In genomic region chr19:47405854-47406417, GRCh38 we compare ENCODE assay signal across 20 cellular contexts. TPM values are rescaled to one million over a fixed set of nuclear protein-coding genes. Genes with fewer than 3 reads are reported as not detected.
DNase-seq lines count a peak whose midpoint lies in the region; ATAC-seq, FAIRE-seq and TF ChIP-seq lines count a peak whose summit lies in the region.
"Had no signal": no experiment of that assay in that cellular context is flagged by ENCODE, and none has a peak within 500 bp of the region (broad histone marks: within the 10 kb centered on the region; RNA-seq: fewer than 3 reads in every experiment).

No MANE protein-coding gene starts in this region.

- H3K27me3 ChIP-seq in bronchial epithelial cell (ENCODE audit: control insufficient read depth, insufficient read depth, low read length), result peaks cover 4% of the 10 kb centered on the region
- H3K27me3 ChIP-seq in osteoblast (ENCODE audit: insufficient read depth, low read length), result peaks cover 6% of the 10 kb centered on the region

- H3K27ac ChIP-seq in HEK293 (ENCODE audit: extremely low read depth, low read depth, low read length) (no peak overlapping the region), osteoblast (ENCODE audit: low read depth, low read length) (no peak overlapping the region)
- H3K27ac ChIP-seq: C4-2B, HL-60, KMS-11 had no signal

- no peaks in the 10 kb centered on the region for H4K20me1 ChIP-seq in osteoblast (ENCODE audit: insufficient read depth, low read length)

- DNase-seq in GM13977 (ENCODE audit: low spot score) (peak; percentile 14), bronchial epithelial cell (ENCODE audit: low read depth) (no peak), osteoblast (ENCODE audit: insufficient read length, low spot score, missing footprints) (peak; percentile 63), NCI-H2196 treated with DMSO at 0.1 percent for 48 hours (lab: John Stamatoyannopoulos, UW; ENCODE audit: unreplicated experiment) (no peak)
- no peak for DNase-seq in stimulated activated CD4-positive, alpha-beta T cell treated with anti-CD3 and anti-CD28 coated beads, Interleukin-12 subunit alpha, Interleukin-12 subunit beta, amount 100 ng/mL, for 4 hours
- DNase-seq in stimulated activated naive CD4-positive, alpha-beta T cell (lab: John Stamatoyannopoulos, UW), result no peak
- DNase-seq: BE2C; CD4-positive, alpha-beta memory T cell; DND-41; GDM1; H9; HFFc6 had no signal

- no peak overlapping the region for H3K4me2 ChIP-seq in osteoblast (ENCODE audit: insufficient read depth, low read length)
- H3K4me2 ChIP-seq: KMS-11 had no signal

- TF ChIP-seq CTCF in GM13977 (IDR thresholded peaks at IDR 0.05; ENCODE audit: extremely low read depth, insufficient read depth, missing control alignments), result no peak
- TF ChIP-seq CTCF in HEK293 (tag by site-specific recombination; IDR thresholded peaks at IDR 0.05), result no peak
- no peak for TF ChIP-seq CTCF in bronchial epithelial cell (IDR thresholded peaks at IDR 0.05; ENCODE audit: insufficient read depth, low read length, severe bottlenecking)
- no peak for TF ChIP-seq CTCF in osteoblast (IDR thresholded peaks at IDR 0.05; ENCODE audit: extremely low read depth, low read depth, low read length)

- no peak overlapping the region for H2AFZ ChIP-seq in osteoblast (ENCODE audit: low read length)

- H3K4me1 ChIP-seq in HEK293 (ENCODE audit: control insufficient read depth, insufficient read depth, low read length), result no peaks in the 10 kb centered on the region
- no peaks in the 10 kb centered on the region for H3K4me1 ChIP-seq in osteoblast (ENCODE audit: insufficient read depth, low read length)
- H3K4me1 ChIP-seq: BE2C had no signal

- H3K79me2 ChIP-seq in osteoblast (ENCODE audit: insufficient read depth, low read length), result no peaks in the 10 kb centered on the region

- POLR2A ChIA-PET in HEK293 (lab: Yijun Ruan, JAX), result interaction anchor here (0.6 kb wide), 1 partner anchor 105 kb away, joined by 3 read pairs; no protein-coding TSS in a partner anchor

- no peak for ATAC-seq in HG03108 (IDR thresholded peaks at IDR 0.05; ENCODE audit: unreplicated experiment)

- H3K9me3 ChIP-seq in HEK293 (ENCODE audit: control insufficient read depth, insufficient read depth, low read depth, low read length) (no peaks in the 10 kb centered on the region), osteoblast (ENCODE audit: low read depth, low read length) (no peaks in the 10 kb centered on the region)
- H3K9me3 ChIP-seq: BE2C had no signal

- peak; percentile 64 for FAIRE-seq in bronchial epithelial cell (lab: Jason Lieb, UNC)
- FAIRE-seq: A204.1, GM12892, GM19239 had no signal

- H3K4me3 ChIP-seq in HEK293 (ENCODE audit: low read depth, low read length) (no peak overlapping the region), bronchial epithelial cell (ENCODE audit: low read depth, low read length) (no peak overlapping the region), osteoblast (ENCODE audit: insufficient read depth, low read length) (no peak overlapping the region)

- CTCF ChIA-PET in HEK293 (lab: Yijun Ruan, JAX), result interaction anchor here (1.8 kb wide), 1 partner anchor 15 kb away, joined by 8 read pairs; no protein-coding TSS in a partner anchor

- peaks cover 0 to 8% of the 10 kb centered on the region in 2 experiments; a peak in 2 of 3 replicates for H3K36me3 ChIP-seq in HEK293 (ENCODE audit: control insufficient read depth in 2 of 2, insufficient read depth in 1 of 2, low read length in 2 of 2)
- H3K36me3 ChIP-seq in bronchial epithelial cell (ENCODE audit: control insufficient read depth, insufficient read depth, low read length), result no peaks in the 10 kb centered on the region
- no peaks in the 10 kb centered on the region for H3K36me3 ChIP-seq in osteoblast (ENCODE audit: insufficient read depth, low read length)
- H3K36me3 ChIP-seq: BE2C had no signal

- in situ Hi-C loops in GM13977 (cut with MboI; ENCODE audit: low pct_unique_long_range_greater_than_20kb, low sequenced_read_pairs, unreplicated experiment), result no loop called here

TF ChIP-seq in HEK293, 187 proteins besides CTCF, POLR2A, EP300 and RAD21 (continues in another document):
- TF ChIP-seq EGR2 (tag by site-specific recombination; IDR thresholded peaks at IDR 0.05; ENCODE audit: low read depth), result peak; percentile 100
- peak; percentile 13; the same call in 1 of the 2 replicates for TF ChIP-seq ZNF112 (tag by site-specific recombination; IDR thresholded peaks at IDR 0.05)
- no peak for TF ChIP-seq BCL6B (tag by site-specific recombination; IDR thresholded peaks at IDR 0.05)
- TF ChIP-seq ZNF350 (tag by site-specific recombination; IDR thresholded peaks at IDR 0.05), result no peak
- TF ChIP-seq PRDM10 (tag by site-specific recombination; IDR thresholded peaks at IDR 0.05), result no peak
- no peak for TF ChIP-seq ZBTB7A (tag by site-specific recombination; IDR thresholded peaks at IDR 0.05; ENCODE audit: low read depth)
- no peak for TF ChIP-seq ZNF274 (IDR thresholded peaks at IDR 0.05; ENCODE audit: low read length)
- peak; percentile 47; the same call in 1 of the 2 replicates for TF ChIP-seq ZNF274 (tag by site-specific recombination; IDR thresholded peaks at IDR 0.05; ENCODE audit: borderline replicate concordance)
- no peak for TF ChIP-seq ZNF639 (tag by site-specific recombination; IDR thresholded peaks at IDR 0.05)
- no peak for TF ChIP-seq ZNF416 (tag by site-specific recombination; IDR thresholded peaks at IDR 0.05)
- no peak for TF ChIP-seq ATF2 (tag by site-specific recombination; IDR thresholded peaks at IDR 0.05; ENCODE audit: low read depth)
- 0 out of 2 replicates have a peak, but pooled peaks have one; percentile 26 for TF ChIP-seq ZNF621 (tag by site-specific recombination; IDR thresholded peaks at IDR 0.05)
- TF ChIP-seq ZNF501 (tag by site-specific recombination; IDR thresholded peaks at IDR 0.05), result no peak

RNA-seq across cellular contexts. Expression of gene MEIS3, which starts 13.4 kb away (rescaled TPM):
- 8.7 and 11.3 TPM in 2 replicates for total RNA-seq in bronchial epithelial cell
- total RNA-seq in osteoblast, result 8.3 and 19.7 TPM in 2 replicates

RNA-seq across cellular contexts. Expression of gene DHX34, which starts 56.8 kb away (rescaled TPM):
- total RNA-seq in bronchial epithelial cell (9.5 and 13.3 TPM in 2 replicates), osteoblast (10.9 and 12.7 TPM in 2 replicates)

Comparison
In these comparisons a context has a peak if more than half of its experiments do, and no peak if none do; other contexts are left out.
1. DNase-seq: peak in GM13977 (single experiment) and osteoblast (single experiment); none in bronchial epithelial cell (single experiment), stimulated activated CD4-positive, alpha-beta T cell treated with anti-CD3 and anti-CD28 coated beads, Interleukin-12 subunit alpha, Interleukin-12 subunit beta, amount 100 ng/mL, for 4 hours (single experiment), stimulated activated naive CD4-positive, alpha-beta T cell (0 of 6) and NCI-H2196 treated with DMSO at 0.1 percent for 48 hours (single experiment).